In the genomic region with DNA sequence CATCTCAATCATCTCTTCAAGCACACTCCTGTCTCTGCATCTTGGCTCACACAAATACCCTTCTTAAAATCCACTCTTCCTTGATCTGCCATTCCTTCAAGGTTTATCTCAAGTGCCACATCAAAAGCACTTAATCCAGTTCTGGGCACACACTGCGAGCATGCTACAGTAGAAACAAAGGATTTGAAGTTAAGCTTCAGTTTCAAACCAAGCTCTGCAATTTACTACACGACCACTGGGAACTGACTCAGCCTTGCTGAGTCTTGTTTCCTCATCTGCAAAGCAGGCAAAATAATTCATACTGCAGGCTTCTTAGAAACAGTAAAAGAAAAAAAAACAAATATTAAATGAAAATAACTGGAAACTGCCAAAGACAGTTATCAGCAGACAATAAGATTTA, we compare ENCODE assay signal across 15 cellular contexts. TPM values are rescaled to one million over a fixed set of nuclear protein-coding genes. Genes with fewer than 3 reads are reported as not detected.
DNase-seq lines count a peak whose midpoint lies in the region; ATAC-seq, FAIRE-seq and TF ChIP-seq lines count a peak whose summit lies in the region.
"Had no signal": no experiment of that assay in that cellular context is flagged by ENCODE, and none has a peak within 500 bp of the region (broad histone marks: within the 10 kb centered on the region; RNA-seq: fewer than 3 reads in every experiment).

No MANE protein-coding gene starts in this region.

- H3K4me1 ChIP-seq in endothelial cell of umbilical vein (ENCODE audit: control insufficient read depth, extremely low read depth, insufficient read depth, low read length), result peaks cover 14% of the 10 kb centered on the region
- no peaks in the 10 kb centered on the region for H3K4me1 ChIP-seq in smooth muscle cell (ENCODE audit: low read depth)
- H3K4me1 ChIP-seq in neuronal stem cell (ENCODE audit: control insufficient read depth in 2 of 2, insufficient read depth in 1 of 2, low read depth in 1 of 2, low read length in 2 of 2), result no peaks in the 10 kb centered on the region
- H3K4me1 ChIP-seq: heart left ventricle had no signal

- CTCF ChIA-PET in activated CD8-positive, alpha-beta memory T cell treated with anti-CD3 and anti-CD28 coated beads, Interleukin-2, amount 10 ng/mL, durations not matched to agents 7 days and 5 days (lab: Charles Lee), result no interaction called here
- CTCF ChIA-PET in endothelial cell of umbilical vein (lab: Charles Lee), result interaction anchor here (0.6 to 1.8 kb wide), 10 partner anchors 11 to 110 kb away, joined by 3 to 5 read pairs (median 4); no protein-coding TSS in a partner anchor

- no peak overlapping the region for H3K4me3 ChIP-seq in endothelial cell of umbilical vein (replicated peaks in 1 of 3; ENCODE audit: insufficient read depth in 1 of 3, low read depth in 1 of 3, low read length in 3 of 3)
- H3K4me3 ChIP-seq in smooth muscle cell, result no peak overlapping the region
- no peak overlapping the region for H3K4me3 ChIP-seq in neuronal stem cell (ENCODE audit: low read length in 2 of 2)
- H3K4me3 ChIP-seq: heart left ventricle, upper lobe of left lung had no signal

- ATAC-seq in activated CD8-positive, alpha-beta memory T cell treated with anti-CD3 and anti-CD28 coated beads, Interleukin-2, amount 10 ng/mL, durations not matched to agents 7 days and 5 days, result no peak
- ATAC-seq: heart left ventricle had no signal

- no peaks in the 10 kb centered on the region for H3K9me1 ChIP-seq in endothelial cell of umbilical vein (replicated peaks; ENCODE audit: control insufficient read depth, extremely low read depth, insufficient read depth, low read length)

- WGBS in smooth muscle cell (ENCODE audit: low lambda C conversion rate), result 14% methylated on average over 2 of the region's 2 CpGs
- no CpG with 5 or more reads among the region's 2 CpGs for WGBS in neuronal stem cell (ENCODE audit: extremely low coverage in 2 of 2, insufficient read length in 2 of 2, insufficient replicate concordance in 1 of 2), 2 donors

- H3K9ac ChIP-seq in endothelial cell of umbilical vein (replicated peaks; ENCODE audit: extremely low read depth, insufficient read depth, low read length) (no peak overlapping the region), smooth muscle cell (ENCODE audit: low read depth) (no peak overlapping the region), neuronal stem cell (ENCODE audit: low read depth, low read length, poor library complexity) (no peak overlapping the region)

- H2AFZ ChIP-seq in endothelial cell of umbilical vein (ENCODE audit: low read depth, low read length), result no peak overlapping the region
- no peak overlapping the region for H2AFZ ChIP-seq in smooth muscle cell (ENCODE audit: low read depth)
- no peak overlapping the region for H2AFZ ChIP-seq in neuronal stem cell (ENCODE audit: low read length)

- H4K20me1 ChIP-seq in endothelial cell of umbilical vein (replicated peaks; ENCODE audit: control insufficient read depth, extremely low read depth, insufficient read depth, low read length), result no peaks in the 10 kb centered on the region
- H4K20me1 ChIP-seq in smooth muscle cell (ENCODE audit: low read depth), result no peaks in the 10 kb centered on the region

- H3K27me3 Mint-ChIP-seq in activated CD8-positive, alpha-beta memory T cell treated with anti-CD3 and anti-CD28 coated beads, Interleukin-2, amount 10 ng/mL, durations not matched to agents 7 days and 5 days, result no peaks in the 10 kb centered on the region
- H3K27me3 Mint-ChIP-seq: activated naive CD8-positive, alpha-beta T cell had no signal

- peaks cover 4% of the 10 kb centered on the region for H3K4me1 Mint-ChIP-seq in activated CD8-positive, alpha-beta memory T cell treated with anti-CD3 and anti-CD28 coated beads, Interleukin-2, amount 10 ng/mL, durations not matched to agents 7 days and 5 days

- intact Hi-C loops in endothelial cell of umbilical vein (cut with micrococcal nuclease) (no loop called here), posterior cingulate gyrus (cut with DNase I) (no loop called here)

- TF ChIP-seq CTCF in endothelial cell of umbilical vein (IDR thresholded peaks at IDR 0.05; ENCODE audit: extremely low read depth in 1 of 2, insufficient read depth in 1 of 2, low read depth in 1 of 2, low read length in 2 of 2) (no peak), smooth muscle cell (IDR thresholded peaks at IDR 0.05; ENCODE audit: borderline replicate concordance, insufficient read depth, poor library complexity, severe bottlenecking) (no peak)

- no peak overlapping the region for H4K8ac ChIP-seq in neuronal stem cell (ENCODE audit: low read depth, low read length)

- peak; percentile 47 for FAIRE-seq in endothelial cell of umbilical vein (lab: Jason Lieb, UNC)
- FAIRE-seq: small intestine had no signal

- H2BK5ac ChIP-seq in neuronal stem cell (ENCODE audit: low read length), result no peak overlapping the region

- no peak for TF ChIP-seq POLR2A in endothelial cell of umbilical vein (IDR thresholded peaks at IDR 0.05; ENCODE audit: low read depth, low read length)
- no peak for TF ChIP-seq POLR2A in erythroblast (IDR thresholded peaks at IDR 0.05; ENCODE audit: low read length)

- peaks cover 33% of the 10 kb centered on the region for H3K36me3 Mint-ChIP-seq in activated CD8-positive, alpha-beta memory T cell treated with anti-CD3 and anti-CD28 coated beads, Interleukin-2, amount 10 ng/mL, durations not matched to agents 7 days and 5 days

- POLR2A ChIA-PET in endothelial cell of umbilical vein (lab: Charles Lee), result interaction anchor here (0.5 kb wide), 1 partner anchor 56 kb away, joined by 3 read pairs; no protein-coding TSS in a partner anchor

- no peaks in the 10 kb centered on the region for H3K79me2 ChIP-seq in endothelial cell of umbilical vein (ENCODE audit: control insufficient read depth, insufficient read depth, low read length)
- no peaks in the 10 kb centered on the region for H3K79me2 ChIP-seq in smooth muscle cell (ENCODE audit: low read depth)

- H3K9me3 ChIP-seq in endothelial cell of umbilical vein (replicated peaks; ENCODE audit: control insufficient read depth, insufficient read depth, low read length) (no peaks in the 10 kb centered on the region), smooth muscle cell (replicated peaks; ENCODE audit: low read depth) (no peaks in the 10 kb centered on the region), neuronal stem cell (replicated peaks in 1 of 2; ENCODE audit: control insufficient read depth in 2 of 2, insufficient read depth in 1 of 2, low read depth in 1 of 2, low read length in 2 of 2) (no peaks in the 10 kb centered on the region)
- H3K9me3 ChIP-seq: heart left ventricle, upper lobe of left lung had no signal

- H3K4ac ChIP-seq in neuronal stem cell (ENCODE audit: low read length), result no peak overlapping the region

- H3K9me3 Mint-ChIP-seq in activated CD8-positive, alpha-beta memory T cell treated with anti-CD3 and anti-CD28 coated beads, Interleukin-2, amount 10 ng/mL, durations not matched to agents 7 days and 5 days (ENCODE audit: low read depth), result no peaks in the 10 kb centered on the region

- H3F3A ChIP-seq in smooth muscle cell (ENCODE audit: low read depth), result peaks cover 17% of the 10 kb centered on the region

- H3K27ac Mint-ChIP-seq in activated CD8-positive, alpha-beta memory T cell treated with anti-CD3 and anti-CD28 coated beads, Interleukin-2, amount 10 ng/mL, durations not matched to agents 7 days and 5 days, result peak overlapping the region; percentile 47
- H3K27ac Mint-ChIP-seq: activated naive CD8-positive, alpha-beta T cell had no signal

- no peak overlapping the region for H3K14ac ChIP-seq in neuronal stem cell (ENCODE audit: low read length)

- no peak for DNase-seq in activated CD8-positive, alpha-beta memory T cell treated with anti-CD3 and anti-CD28 coated beads, Interleukin-2, amount 10 ng/mL, durations not matched to agents 7 days and 5 days
- DNase-seq in activated CD8-positive, alpha-beta memory T cell treated with anti-CD3 and anti-CD28 coated beads, Interleukin-2, amount 50 U/mL, for 48 hours, result no peak
- DNase-seq in NCI-H524 treated with DMSO at 0.1 percent for 48 hours (lab: John Stamatoyannopoulos, UW), result peak; percentile 100
- DNase-seq in endothelial cell of umbilical vein (ENCODE audit: low read depth, low spot score), result no peak
- DNase-seq in smooth muscle cell (lab: John Stamatoyannopoulos, UW; ENCODE audit: unreplicated experiment), result no peak
- DNase-seq in neuronal stem cell (ENCODE audit: low spot score), result no peak
- DNase-seq in erythroblast (lab: John Stamatoyannopoulos, UW), result no peak
- DNase-seq in posterior cingulate gyrus, result no peak
- DNase-seq: heart left ventricle, KBM-7, NCI-H2081, small intestine, T-helper 2 cell had no signal

- H3K4me2 ChIP-seq in endothelial cell of umbilical vein (ENCODE audit: insufficient read depth, low read length), result no peak overlapping the region
- H3K4me2 ChIP-seq in smooth muscle cell, result no peak overlapping the region
- H3K4me2 ChIP-seq in neuronal stem cell (ENCODE audit: insufficient read depth, low read length, poor library complexity, severe bottlenecking), result no peak overlapping the region

- no peak overlapping the region for H2BK12ac ChIP-seq in neuronal stem cell (ENCODE audit: low read length)

- H3K18ac ChIP-seq in neuronal stem cell (ENCODE audit: low read length), result no peak overlapping the region

- dilution Hi-C loops in endothelial cell of umbilical vein (cut with MboI; ENCODE audit: extremely low pct_ligation_motif_present, low sequenced_read_pairs), result no loop called here

- no TSS peak for BruUV-seq in endothelial cell of umbilical vein (replicated peaks; lab: Mats Ljungman, UMichigan)

- no peak overlapping the region for H3K23ac ChIP-seq in neuronal stem cell (ENCODE audit: low read depth, low read length, poor library complexity)

- H3K36me3 ChIP-seq in endothelial cell of umbilical vein (ENCODE audit: control insufficient read depth in 2 of 2, extremely low read depth in 1 of 2, insufficient read depth in 2 of 2, low read length in 2 of 2) (peaks cover 8 to 14% of the 10 kb centered on the region in 2 experiments), smooth muscle cell (ENCODE audit: low read depth) (peaks cover 3% of the 10 kb centered on the region), neuronal stem cell (replicated peaks in 1 of 2; ENCODE audit: control insufficient read depth in 2 of 2, insufficient read depth in 2 of 2, low read length in 2 of 2) (peaks cover 16 to 94% of the 10 kb centered on the region in 2 donors)

- no peak overlapping the region for H2BK120ac ChIP-seq in neuronal stem cell (ENCODE audit: low read depth, low read length)

- no peak overlapping the region for H4K91ac ChIP-seq in neuronal stem cell (ENCODE audit: low read depth, low read length, poor library complexity)

- no peaks in the 10 kb centered on the region for H3K27me3 ChIP-seq in endothelial cell of umbilical vein (ENCODE audit: control insufficient read depth in 2 of 2, insufficient read depth in 2 of 2, low read length in 2 of 2)
- no peaks in the 10 kb centered on the region for H3K27me3 ChIP-seq in smooth muscle cell (ENCODE audit: low read depth)
- no peaks in the 10 kb centered on the region for H3K27me3 ChIP-seq in neuronal stem cell (ENCODE audit: control insufficient read depth in 3 of 3, insufficient read depth in 3 of 3, low read depth in 1 of 3, low read length in 3 of 3)
- H3K27me3 ChIP-seq: heart left ventricle, upper lobe of left lung had no signal

- H3K79me1 ChIP-seq in neuronal stem cell (ENCODE audit: low read depth, low read length), result no peaks in the 10 kb centered on the region

- H3K27ac ChIP-seq in endothelial cell of umbilical vein (ENCODE audit: insufficient read depth, low read depth, low read length) (no peak overlapping the region), smooth muscle cell (ENCODE audit: low read depth) (peak overlapping the region; percentile 42), neuronal stem cell (replicated peaks; ENCODE audit: low read length) (no peak overlapping the region)
- H3K27ac ChIP-seq: heart left ventricle, upper lobe of left lung had no signal

- no peak overlapping the region for H2BK15ac ChIP-seq in neuronal stem cell (ENCODE audit: low read length)

- no peak overlapping the region for H2AK5ac ChIP-seq in neuronal stem cell (ENCODE audit: low read depth, low read length)

- H3K4me3 Mint-ChIP-seq in activated CD8-positive, alpha-beta memory T cell treated with anti-CD3 and anti-CD28 coated beads, Interleukin-2, amount 10 ng/mL, durations not matched to agents 7 days and 5 days, result no peak overlapping the region
- H3K4me3 Mint-ChIP-seq: activated naive CD8-positive, alpha-beta T cell had no signal

RNA-seq across cellular contexts. Expression of a gene that starts 50.5 kb away (rescaled TPM):
- total RNA-seq in activated CD8-positive, alpha-beta memory T cell treated with anti-CD3 and anti-CD28 coated beads, Interleukin-2, amount 10 ng/mL, durations not matched to agents 7 days and 5 days, result 10 to 100 TPM; 18.8 to 21.5 TPM
- total RNA-seq in endothelial cell of umbilical vein, result 72.0 and 76.2 TPM in 2 replicates
- 20.1 and 29.5 TPM in 2 replicates for polyA plus RNA-seq in endothelial cell of umbilical vein
- 67.0 and 69.8 TPM in 2 replicates for polyA plus RNA-seq in endothelial cell of umbilical vein (2011; cell fraction: cytosol; rRNA removed)
- 42.7 and 48.3 TPM in 2 replicates for polyA plus RNA-seq in endothelial cell of umbilical vein (2011; cell fraction: nucleus; rRNA removed)
- polyA plus RNA-seq in endothelial cell of umbilical vein (2012), result 86.2 and 115 TPM in 2 replicates
- 12.9 and 13.4 TPM in 2 replicates for polyA minus RNA-seq in endothelial cell of umbilical vein
- polyA minus RNA-seq in endothelial cell of umbilical vein (2011; cell fraction: cytosol; rRNA and poly(A)+ RNA removed), result 24.4 TPM
- 24.6 and 29.6 TPM in 2 replicates for polyA minus RNA-seq in endothelial cell of umbilical vein (2011; cell fraction: nucleus; rRNA and poly(A)+ RNA removed)
- 33.5 and 44.3 TPM in 2 replicates for total RNA-seq in smooth muscle cell
- polyA plus RNA-seq in smooth muscle cell, result 27.4 and 29.0 TPM in 2 replicates
- polyA plus RNA-seq in neuronal stem cell (2013, experiment 1 of 2), result 64.7 TPM
- polyA plus RNA-seq in neuronal stem cell (2013, experiment 2 of 2), result 66.2 TPM

RNA-seq across cellular contexts. Expression of a gene that starts 56.0 kb away (rescaled TPM):
- 10 to 100 TPM; 25.9 to 39.2 TPM for total RNA-seq in activated CD8-positive, alpha-beta memory T cell treated with anti-CD3 and anti-CD28 coated beads, Interleukin-2, amount 10 ng/mL, durations not matched to agents 7 days and 5 days
- total RNA-seq in endothelial cell of umbilical vein (39.4 and 44.2 TPM in 2 replicates), smooth muscle cell (39.7 and 48.0 TPM in 2 replicates)
- polyA plus RNA-seq in endothelial cell of umbilical vein (41.7 and 48.0 TPM in 2 replicates), smooth muscle cell (16.3 and 18.4 TPM in 2 replicates)
- 22.1 and 22.7 TPM in 2 replicates for polyA plus RNA-seq in endothelial cell of umbilical vein (2011; cell fraction: cytosol; rRNA removed)
- 27.8 and 30.4 TPM in 2 replicates for polyA plus RNA-seq in endothelial cell of umbilical vein (2011; cell fraction: nucleus; rRNA removed)
- polyA plus RNA-seq in endothelial cell of umbilical vein (2012), result 40.4 and 41.8 TPM in 2 replicates
- polyA minus RNA-seq in endothelial cell of umbilical vein, result 156 and 175 TPM in 2 replicates
- 57.1 TPM for polyA minus RNA-seq in endothelial cell of umbilical vein (2011; cell fraction: cytosol; rRNA and poly(A)+ RNA removed)
- 64.2 and 110 TPM in 2 replicates for polyA minus RNA-seq in endothelial cell of umbilical vein (2011; cell fraction: nucleus; rRNA and poly(A)+ RNA removed)
- polyA plus RNA-seq in neuronal stem cell (2013, experiment 1 of 2), result 46.2 TPM
- polyA plus RNA-seq in neuronal stem cell (2013, experiment 2 of 2), result 48.0 TPM
